Comparison of ENCODE assay signal across 1 cellular context in the genomic region with DNA sequence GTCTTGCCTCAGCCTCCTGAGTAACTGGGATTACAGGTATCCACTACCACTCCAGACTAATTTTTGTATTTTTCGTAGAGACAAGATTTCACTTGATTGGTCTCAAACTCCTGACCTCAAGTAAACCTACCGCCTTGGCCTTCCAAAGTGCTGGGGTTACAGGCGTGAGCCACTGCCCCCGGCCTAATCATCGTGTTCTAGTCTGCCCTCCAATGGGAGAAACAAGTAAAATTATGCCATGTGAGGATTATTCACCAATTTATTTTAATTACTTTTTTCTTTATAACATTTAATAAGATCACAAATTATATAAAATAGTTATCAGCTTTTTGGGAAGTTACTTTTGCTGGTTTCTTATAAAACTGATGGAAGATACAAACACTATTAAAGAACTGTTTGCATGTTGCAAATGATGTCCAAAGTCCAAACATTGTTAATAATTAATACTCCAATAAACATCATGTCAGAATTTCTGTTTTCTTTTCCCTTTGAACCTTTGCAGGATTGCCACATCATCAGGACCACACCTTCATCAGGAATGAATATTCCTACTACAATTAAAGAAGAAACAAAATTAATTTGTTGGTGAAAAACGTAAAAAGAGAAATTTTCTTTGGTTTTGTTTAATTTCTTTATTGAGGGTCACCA.
TF ChIP-seq lines count a peak whose summit lies in the region.

No MANE protein-coding gene starts in this region.

TF ChIP-seq in HepG2, 621 proteins besides CTCF, POLR2A, EP300 and RAD21 (continues in another document):
- TF ChIP-seq SNAI1 (CRISPR knock-in tag; IDR thresholded peaks at IDR 0.05; ENCODE audit: borderline replicate concordance) (no peak), TFAP4 (IDR thresholded peaks at IDR 0.05; ENCODE audit: borderline replicate concordance, low read depth) (no peak), ZNF547 (CRISPR knock-in tag; IDR thresholded peaks at IDR 0.05) (no peak), MZF1 (CRISPR knock-in tag; IDR thresholded peaks at IDR 0.05; ENCODE audit: borderline replicate concordance) (no peak), ZFP82 (CRISPR knock-in tag; IDR thresholded peaks at IDR 0.05; ENCODE audit: borderline replicate concordance) (no peak), ZBTB33 (CRISPR knock-in tag; IDR thresholded peaks at IDR 0.05) (peak; percentile 89), HNF1A (IDR thresholded peaks at IDR 0.05; ENCODE audit: low read depth) (peak; percentile 95), HNF1A (CRISPR knock-in tag; IDR thresholded peaks at IDR 0.05; ENCODE audit: borderline replicate concordance) (peak; percentile 95; the same call in 1 of the 2 replicates), ZNF577 (CRISPR knock-in tag; IDR thresholded peaks at IDR 0.05; ENCODE audit: borderline replicate concordance, low read depth) (no peak), ZNF17 (CRISPR knock-in tag; IDR thresholded peaks at IDR 0.05) (no peak), ZNF230 (CRISPR knock-in tag; IDR thresholded peaks at IDR 0.05) (no peak), HMG20A (CRISPR knock-in tag; IDR thresholded peaks at IDR 0.05; ENCODE audit: borderline replicate concordance) (peak; percentile 56; the same call in 1 of the 2 replicates), ZNF430 (CRISPR knock-in tag; IDR thresholded peaks at IDR 0.05) (no peak), PBX2 (CRISPR knock-in tag; IDR thresholded peaks at IDR 0.05) (no peak), ZNF205 (CRISPR knock-in tag; IDR thresholded peaks at IDR 0.05) (no peak), SIN3A (IDR thresholded peaks at IDR 0.05; ENCODE audit: borderline replicate concordance, low read depth, low read length) (no peak), ZNF264 (CRISPR knock-in tag; IDR thresholded peaks at IDR 0.05) (peak; percentile 26; the same call in 1 of the 2 replicates), ZNF333 (CRISPR knock-in tag; IDR thresholded peaks at IDR 0.05; ENCODE audit: borderline replicate concordance) (no peak), NR2F1 (CRISPR knock-in tag; IDR thresholded peaks at IDR 0.05) (0 out of 4 replicates have a peak, but pooled peaks of 1 of the 2 experiments have one; percentile 21), NFKB2 (CRISPR knock-in tag; IDR thresholded peaks at IDR 0.05; ENCODE audit: borderline replicate concordance) (no peak), RARA (CRISPR knock-in tag; IDR thresholded peaks at IDR 0.05) (peak; percentile 58; the same call in 1 of the 2 replicates), ZFP41 (CRISPR knock-in tag; IDR thresholded peaks at IDR 0.05; ENCODE audit: borderline replicate concordance) (no peak), GLI4 (CRISPR knock-in tag; IDR thresholded peaks at IDR 0.05; ENCODE audit: borderline replicate concordance) (no peak)
- TF ChIP-seq, protein P1, sequence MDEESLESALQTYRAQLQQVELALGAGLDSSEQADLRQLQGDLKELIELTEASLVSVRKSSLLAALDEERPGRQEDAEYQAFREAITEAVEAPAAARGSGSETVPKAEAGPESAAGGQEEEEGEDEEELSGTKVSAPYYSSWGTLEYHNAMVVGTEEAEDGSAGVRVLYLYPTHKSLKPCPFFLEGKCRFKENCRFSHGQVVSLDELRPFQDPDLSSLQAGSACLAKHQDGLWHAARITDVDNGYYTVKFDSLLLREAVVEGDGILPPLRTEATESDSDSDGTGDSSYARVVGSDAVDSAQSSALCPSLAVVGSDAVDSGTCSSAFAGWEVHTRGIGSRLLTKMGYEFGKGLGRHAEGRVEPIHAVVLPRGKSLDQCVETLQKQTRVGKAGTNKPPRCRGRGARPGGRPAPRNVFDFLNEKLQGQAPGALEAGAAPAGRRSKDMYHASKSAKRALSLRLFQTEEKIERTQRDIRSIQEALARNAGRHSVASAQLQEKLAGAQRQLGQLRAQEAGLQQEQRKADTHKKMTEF (CRISPR knock-in tag; IDR thresholded peaks at IDR 0.05), result peak; percentile 62; the same call in 1 of the 2 replicates
- TF ChIP-seq, protein P2, sequence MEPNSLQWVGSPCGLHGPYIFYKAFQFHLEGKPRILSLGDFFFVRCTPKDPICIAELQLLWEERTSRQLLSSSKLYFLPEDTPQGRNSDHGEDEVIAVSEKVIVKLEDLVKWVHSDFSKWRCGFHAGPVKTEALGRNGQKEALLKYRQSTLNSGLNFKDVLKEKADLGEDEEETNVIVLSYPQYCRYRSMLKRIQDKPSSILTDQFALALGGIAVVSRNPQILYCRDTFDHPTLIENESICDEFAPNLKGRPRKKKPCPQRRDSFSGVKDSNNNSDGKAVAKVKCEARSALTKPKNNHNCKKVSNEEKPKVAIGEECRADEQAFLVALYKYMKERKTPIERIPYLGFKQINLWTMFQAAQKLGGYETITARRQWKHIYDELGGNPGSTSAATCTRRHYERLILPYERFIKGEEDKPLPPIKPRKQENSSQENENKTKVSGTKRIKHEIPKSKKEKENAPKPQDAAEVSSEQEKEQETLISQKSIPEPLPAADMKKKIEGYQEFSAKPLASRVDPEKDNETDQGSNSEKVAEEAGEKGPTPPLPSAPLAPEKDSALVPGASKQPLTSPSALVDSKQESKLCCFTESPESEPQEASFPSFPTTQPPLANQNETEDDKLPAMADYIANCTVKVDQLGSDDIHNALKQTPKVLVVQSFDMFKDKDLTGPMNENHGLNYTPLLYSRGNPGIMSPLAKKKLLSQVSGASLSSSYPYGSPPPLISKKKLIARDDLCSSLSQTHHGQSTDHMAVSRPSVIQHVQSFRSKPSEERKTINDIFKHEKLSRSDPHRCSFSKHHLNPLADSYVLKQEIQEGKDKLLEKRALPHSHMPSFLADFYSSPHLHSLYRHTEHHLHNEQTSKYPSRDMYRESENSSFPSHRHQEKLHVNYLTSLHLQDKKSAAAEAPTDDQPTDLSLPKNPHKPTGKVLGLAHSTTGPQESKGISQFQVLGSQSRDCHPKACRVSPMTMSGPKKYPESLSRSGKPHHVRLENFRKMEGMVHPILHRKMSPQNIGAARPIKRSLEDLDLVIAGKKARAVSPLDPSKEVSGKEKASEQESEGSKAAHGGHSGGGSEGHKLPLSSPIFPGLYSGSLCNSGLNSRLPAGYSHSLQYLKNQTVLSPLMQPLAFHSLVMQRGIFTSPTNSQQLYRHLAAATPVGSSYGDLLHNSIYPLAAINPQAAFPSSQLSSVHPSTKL (CRISPR knock-in tag; IDR thresholded peaks at IDR 0.05), result peak; percentile 83
- TF ChIP-seq, protein P3, sequence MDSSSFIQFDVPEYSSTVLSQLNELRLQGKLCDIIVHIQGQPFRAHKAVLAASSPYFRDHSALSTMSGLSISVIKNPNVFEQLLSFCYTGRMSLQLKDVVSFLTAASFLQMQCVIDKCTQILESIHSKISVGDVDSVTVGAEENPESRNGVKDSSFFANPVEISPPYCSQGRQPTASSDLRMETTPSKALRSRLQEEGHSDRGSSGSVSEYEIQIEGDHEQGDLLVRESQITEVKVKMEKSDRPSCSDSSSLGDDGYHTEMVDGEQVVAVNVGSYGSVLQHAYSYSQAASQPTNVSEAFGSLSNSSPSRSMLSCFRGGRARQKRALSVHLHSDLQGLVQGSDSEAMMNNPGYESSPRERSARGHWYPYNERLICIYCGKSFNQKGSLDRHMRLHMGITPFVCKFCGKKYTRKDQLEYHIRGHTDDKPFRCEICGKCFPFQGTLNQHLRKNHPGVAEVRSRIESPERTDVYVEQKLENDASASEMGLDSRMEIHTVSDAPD (CRISPR knock-in tag; IDR thresholded peaks at IDR 0.05), result no peak
- TF ChIP-seq, protein P4, sequence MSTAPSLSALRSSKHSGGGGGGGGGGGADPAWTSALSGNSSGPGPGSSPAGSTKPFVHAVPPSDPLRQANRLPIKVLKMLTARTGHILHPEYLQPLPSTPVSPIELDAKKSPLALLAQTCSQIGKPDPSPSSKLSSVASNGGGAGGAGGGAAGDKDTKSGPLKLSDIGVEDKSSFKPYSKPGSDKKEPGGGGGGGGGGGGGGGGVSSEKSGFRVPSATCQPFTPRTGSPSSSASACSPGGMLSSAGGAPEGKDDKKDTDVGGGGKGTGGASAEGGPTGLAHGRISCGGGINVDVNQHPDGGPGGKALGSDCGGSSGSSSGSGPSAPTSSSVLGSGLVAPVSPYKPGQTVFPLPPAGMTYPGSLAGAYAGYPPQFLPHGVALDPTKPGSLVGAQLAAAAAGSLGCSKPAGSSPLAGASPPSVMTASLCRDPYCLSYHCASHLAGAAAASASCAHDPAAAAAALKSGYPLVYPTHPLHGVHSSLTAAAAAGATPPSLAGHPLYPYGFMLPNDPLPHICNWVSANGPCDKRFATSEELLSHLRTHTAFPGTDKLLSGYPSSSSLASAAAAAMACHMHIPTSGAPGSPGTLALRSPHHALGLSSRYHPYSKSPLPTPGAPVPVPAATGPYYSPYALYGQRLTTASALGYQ (CRISPR knock-in tag; IDR thresholded peaks at IDR 0.05), result no peak
- TF ChIP-seq, protein P5, sequence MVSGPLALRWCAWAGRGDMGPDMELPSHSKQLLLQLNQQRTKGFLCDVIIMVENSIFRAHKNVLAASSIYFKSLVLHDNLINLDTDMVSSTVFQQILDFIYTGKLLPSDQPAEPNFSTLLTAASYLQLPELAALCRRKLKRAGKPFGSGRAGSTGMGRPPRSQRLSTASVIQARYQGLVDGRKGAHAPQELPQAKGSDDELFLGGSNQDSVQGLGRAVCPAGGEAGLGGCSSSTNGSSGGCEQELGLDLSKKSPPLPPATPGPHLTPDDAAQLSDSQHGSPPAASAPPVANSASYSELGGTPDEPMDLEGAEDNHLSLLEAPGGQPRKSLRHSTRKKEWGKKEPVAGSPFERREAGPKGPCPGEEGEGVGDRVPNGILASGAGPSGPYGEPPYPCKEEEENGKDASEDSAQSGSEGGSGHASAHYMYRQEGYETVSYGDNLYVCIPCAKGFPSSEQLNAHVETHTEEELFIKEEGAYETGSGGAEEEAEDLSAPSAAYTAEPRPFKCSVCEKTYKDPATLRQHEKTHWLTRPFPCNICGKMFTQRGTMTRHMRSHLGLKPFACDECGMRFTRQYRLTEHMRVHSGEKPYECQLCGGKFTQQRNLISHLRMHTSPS (CRISPR knock-in tag; IDR thresholded peaks at IDR 0.05; ENCODE audit: low read depth), result no peak
- TF ChIP-seq, protein P6, sequence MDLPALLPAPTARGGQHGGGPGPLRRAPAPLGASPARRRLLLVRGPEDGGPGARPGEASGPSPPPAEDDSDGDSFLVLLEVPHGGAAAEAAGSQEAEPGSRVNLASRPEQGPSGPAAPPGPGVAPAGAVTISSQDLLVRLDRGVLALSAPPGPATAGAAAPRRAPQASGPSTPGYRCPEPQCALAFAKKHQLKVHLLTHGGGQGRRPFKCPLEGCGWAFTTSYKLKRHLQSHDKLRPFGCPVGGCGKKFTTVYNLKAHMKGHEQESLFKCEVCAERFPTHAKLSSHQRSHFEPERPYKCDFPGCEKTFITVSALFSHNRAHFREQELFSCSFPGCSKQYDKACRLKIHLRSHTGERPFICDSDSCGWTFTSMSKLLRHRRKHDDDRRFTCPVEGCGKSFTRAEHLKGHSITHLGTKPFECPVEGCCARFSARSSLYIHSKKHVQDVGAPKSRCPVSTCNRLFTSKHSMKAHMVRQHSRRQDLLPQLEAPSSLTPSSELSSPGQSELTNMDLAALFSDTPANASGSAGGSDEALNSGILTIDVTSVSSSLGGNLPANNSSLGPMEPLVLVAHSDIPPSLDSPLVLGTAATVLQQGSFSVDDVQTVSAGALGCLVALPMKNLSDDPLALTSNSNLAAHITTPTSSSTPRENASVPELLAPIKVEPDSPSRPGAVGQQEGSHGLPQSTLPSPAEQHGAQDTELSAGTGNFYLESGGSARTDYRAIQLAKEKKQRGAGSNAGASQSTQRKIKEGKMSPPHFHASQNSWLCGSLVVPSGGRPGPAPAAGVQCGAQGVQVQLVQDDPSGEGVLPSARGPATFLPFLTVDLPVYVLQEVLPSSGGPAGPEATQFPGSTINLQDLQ (CRISPR knock-in tag; IDR thresholded peaks at IDR 0.05), result no peak
